In genomic region chr7:139112316-139112715, GRCh38 we compare ENCODE assay signal across 16 cellular contexts. TPM values are rescaled to one million over a fixed set of nuclear protein-coding genes. Genes with fewer than 3 reads are reported as not detected.
DNase-seq lines count a peak whose midpoint lies in the region; ATAC-seq and TF ChIP-seq lines count a peak whose summit lies in the region.
"Had no signal": no experiment of that assay in that cellular context is flagged by ENCODE, and none has a peak within 500 bp of the region (broad histone marks: within the 10 kb centered on the region; RNA-seq: fewer than 3 reads in every experiment).

No MANE protein-coding gene starts in this region.

- H3K4me3 Mint-ChIP-seq in activated CD4-positive, alpha-beta T cell treated with anti-CD3 and anti-CD28 coated beads for 36 hours: peak overlapping the region; percentile 99
- no peak overlapping the region for H3K4me3 Mint-ChIP-seq in IgD-negative memory B cell
- no peak overlapping the region for H3K4me3 Mint-ChIP-seq in activated naive CD8-positive, alpha-beta T cell

- H3K4me1 Mint-ChIP-seq in activated CD4-positive, alpha-beta T cell treated with anti-CD3 and anti-CD28 coated beads for 36 hours: peaks cover 35% of the 10 kb centered on the region
- peaks cover 6 to 17% (median 11%) of the 10 kb centered on the region in 3 donors for H3K4me1 Mint-ChIP-seq in IgD-negative memory B cell
- peaks cover 48% of the 10 kb centered on the region for H3K4me1 Mint-ChIP-seq in activated naive CD8-positive, alpha-beta T cell (ENCODE audit: low read depth)

- H3K4me1 ChIP-seq in neutrophil (ENCODE audit: control insufficient read depth in 1 of 2, insufficient read depth in 1 of 2, low read depth in 1 of 2, low read length in 1 of 2): peaks cover 17 to 20% of the 10 kb centered on the region in 2 experiments

- H3K36me3 Mint-ChIP-seq in activated CD4-positive, alpha-beta T cell treated with anti-CD3 and anti-CD28 coated beads for 36 hours (ENCODE audit: low read depth): peaks cover 19% of the 10 kb centered on the region
- peaks cover 6% of the 10 kb centered on the region for H3K36me3 Mint-ChIP-seq in IgD-negative memory B cell
- H3K36me3 Mint-ChIP-seq in activated naive CD8-positive, alpha-beta T cell: peaks cover 6% of the 10 kb centered on the region

- H3K27ac Mint-ChIP-seq in activated CD4-positive, alpha-beta T cell treated with anti-CD3 and anti-CD28 coated beads for 36 hours: peak overlapping the region; percentile 91
- H3K27ac Mint-ChIP-seq in IgD-negative memory B cell: peak overlapping the region in 2 of 3 donors; percentile 59 to 94
- H3K27ac Mint-ChIP-seq in activated naive CD8-positive, alpha-beta T cell: peak overlapping the region; percentile 92

- no peaks in the 10 kb centered on the region for H3K9me3 ChIP-seq in neutrophil
- H3K9me3 ChIP-seq: left lung had no signal

- TF ChIP-seq CTCF in neutrophil (IDR thresholded peaks at IDR 0.05) (no peak), lower leg skin (IDR thresholded peaks at IDR 0.05) (no peak)

- ATAC-seq in activated CD4-positive, alpha-beta T cell treated with anti-CD3 and anti-CD28 coated beads for 36 hours: no peak
- ATAC-seq in GM18858 (IDR thresholded peaks at IDR 0.05; ENCODE audit: unreplicated experiment): no peak
- ATAC-seq: activated CD4-positive, CD25-positive, alpha-beta regulatory T cell treated with anti-CD3 and anti-CD28 coated beads, Interleukin-2, amount 50 U/mL, for 24 hours; activated T-cell treated with anti-CD3 and anti-CD28 coated beads, Interleukin-2, amount 50 U/mL, for 4 hours; left lung; PC-3 had no signal

- peak overlapping the region; percentile 94 for H3K27ac ChIP-seq in neutrophil

- H3K27me3 ChIP-seq in neutrophil: no peaks in the 10 kb centered on the region
- H3K27me3 ChIP-seq: left lung had no signal

- CTCF ChIA-PET in activated CD4-positive, alpha-beta T cell treated with anti-CD3 and anti-CD28 coated beads for 36 hours (lab: Charles Lee): interaction anchor here (0.6 kb wide), 1 partner anchor 29 kb away, joined by 3 read pairs; no protein-coding TSS in a partner anchor

- H3K4me3 ChIP-seq in neutrophil (ENCODE audit: low read depth in 1 of 2, low read length in 1 of 2): no peak overlapping the region
- no peak overlapping the region for H3K4me3 ChIP-seq in lower leg skin (ENCODE audit: low read depth, poor library complexity, severe bottlenecking)
- H3K4me3 ChIP-seq: left lung had no signal

- POLR2A ChIA-PET in activated CD4-positive, alpha-beta T cell treated with anti-CD3 and anti-CD28 coated beads for 36 hours (lab: Charles Lee): interaction anchor here (1.4 kb wide), 1 partner anchor 18 kb away, joined by 3 read pairs; no protein-coding TSS in a partner anchor

- H3K27me3 Mint-ChIP-seq in activated CD4-positive, alpha-beta T cell treated with anti-CD3 and anti-CD28 coated beads for 36 hours: no peaks in the 10 kb centered on the region
- H3K27me3 Mint-ChIP-seq in IgD-negative memory B cell: no peaks in the 10 kb centered on the region
- no peaks in the 10 kb centered on the region for H3K27me3 Mint-ChIP-seq in activated naive CD8-positive, alpha-beta T cell

- DNase-seq in activated CD4-positive, alpha-beta T cell treated with anti-CD3 and anti-CD28 coated beads for 36 hours: no peak
- no peak for DNase-seq in activated CD4-positive, alpha-beta T cell treated with anti-CD3 and anti-CD28 coated beads for 1 hour
- DNase-seq in lower leg skin (ENCODE audit: low spot score in 2 of 2) (no peak), HuH-7 (ENCODE audit: low spot score) (no peak)
- DNase-seq: activated T-cell treated with anti-CD3 and anti-CD28 coated beads, Interleukin-2, amount 50 U/mL, for 4 hours; cortex of kidney; left lung; NCI-H2081 treated with DMSO at 0.1 percent for 48 hours; NCI-H526 treated with DMSO at 0.1 percent for 48 hours; PC-3; SW 1271 had no signal

- no peaks in the 10 kb centered on the region for H3K9me3 Mint-ChIP-seq in activated CD4-positive, alpha-beta T cell treated with anti-CD3 and anti-CD28 coated beads for 36 hours (ENCODE audit: low read depth)
- H3K9me3 Mint-ChIP-seq in IgD-negative memory B cell: peaks cover 0 to 2% (median 0%) of the 10 kb centered on the region in 3 donors
- H3K9me3 Mint-ChIP-seq in activated naive CD8-positive, alpha-beta T cell (ENCODE audit: low read depth): peaks cover 4% of the 10 kb centered on the region

- 95% methylated on average over 3 of the region's 3 CpGs for WGBS in lower leg skin, 2 donors

- no peak for TF ChIP-seq POLR2A in lower leg skin (IDR thresholded peaks at IDR 0.05)

- H3K36me3 ChIP-seq in neutrophil: no peaks in the 10 kb centered on the region
- H3K36me3 ChIP-seq: left lung had no signal

- intact Hi-C loops in activated CD4-positive, alpha-beta T cell treated with anti-CD3 and anti-CD28 coated beads for 36 hours (cut with DNase I, micrococcal nuclease): loop anchor here in 1 of 2 experiments (5.0 to 10.0 kb wide), 3 partner anchors 360 to 950 kb away; partner anchors contain the start of gene PARP12
- intact Hi-C loops in lower leg skin (cut with DNase I; ENCODE audit: low total_unique reads): no loop called here

RNA-seq across cellular contexts. Expression of gene ZC3HAV1, which starts 2.8 kb away (rescaled TPM):
- total RNA-seq in activated CD4-positive, alpha-beta T cell treated with anti-CD3 and anti-CD28 coated beads for 36 hours: 100 to 1,000 TPM; 110 to 120 TPM
- 93.1 TPM for polyA plus RNA-seq in IgD-negative memory B cell
- 10 to 100 TPM; 15.4 to 25.8 (median 22.9) TPM for total RNA-seq in lower leg skin

Comparison
In these comparisons a context has a peak if more than half of its experiments do, and no peak if none do; other contexts are left out.
1. RNA of gene ZC3HAV1, which starts 2.8 kb away (total RNA-seq): 110 to 120 TPM in activated CD4-positive, alpha-beta T cell treated with anti-CD3 and anti-CD28 coated beads for 36 hours; 15.4 to 25.8 TPM in lower leg skin; every median in the first group is over 4 times any median in the second.
2. Peak in every context shown above with its lines, with median percentiles within 50 percentile points of each other: H3K27ac Mint-ChIP-seq.